In the genomic region with DNA sequence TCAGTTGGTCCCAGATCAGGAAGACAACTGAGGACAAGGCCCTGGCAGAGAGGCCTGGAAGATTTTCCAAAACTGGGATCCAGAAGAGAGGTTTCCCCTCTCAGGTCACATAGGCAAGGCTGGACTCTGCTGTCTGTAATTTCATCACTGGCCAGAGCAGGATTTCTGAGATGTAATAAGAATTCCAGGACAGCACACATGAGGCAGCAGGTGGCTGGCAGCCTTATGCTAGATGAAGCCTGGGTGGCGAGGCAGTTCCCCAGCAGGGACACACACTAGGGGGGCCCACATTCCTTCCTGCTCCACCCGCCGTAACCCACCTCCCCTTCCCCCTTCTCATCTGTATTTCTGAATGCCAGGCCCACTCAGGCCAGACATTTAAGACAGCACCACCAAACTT, we compare ENCODE assay signal across 14 cellular contexts.
DNase-seq lines count a peak whose midpoint lies in the region; ATAC-seq and TF ChIP-seq lines count a peak whose summit lies in the region.
"Had no signal": no experiment of that assay in that cellular context is flagged by ENCODE, and none has a peak within 500 bp of the region (broad histone marks: within the 10 kb centered on the region; RNA-seq: fewer than 3 reads in every experiment).

No MANE protein-coding gene starts in this region.

- H3K9ac ChIP-seq in trophoblast cell (ENCODE audit: low read length) (no peak overlapping the region), skeletal muscle tissue (ENCODE audit: low read depth in 1 of 3, low read length in 3 of 3) (peak overlapping the region in 1 of 3 donors; percentile 20)

- H3K27me3 ChIP-seq in SJCRH30: no peaks in the 10 kb centered on the region
- H3K27me3 ChIP-seq in esophagus muscularis mucosa: no peaks in the 10 kb centered on the region
- no peaks in the 10 kb centered on the region for H3K27me3 ChIP-seq in trophoblast cell (ENCODE audit: insufficient read depth, low read length)
- no peaks in the 10 kb centered on the region for H3K27me3 ChIP-seq in skeletal muscle tissue (ENCODE audit: control insufficient read depth in 3 of 3, insufficient read depth in 3 of 3, low read length in 3 of 3)
- H3K27me3 ChIP-seq: BE2C had no signal

- H3K36me3 ChIP-seq in SJCRH30 (no peaks in the 10 kb centered on the region), esophagus muscularis mucosa (no peaks in the 10 kb centered on the region), trophoblast cell (ENCODE audit: control insufficient read depth in 1 of 2, insufficient read depth in 2 of 2, low read length in 2 of 2) (peaks cover 0 to 2% of the 10 kb centered on the region in 2 experiments), skeletal muscle tissue (ENCODE audit: control insufficient read depth in 3 of 3, insufficient read depth in 3 of 3, low read length in 3 of 3) (no peaks in the 10 kb centered on the region)
- H3K36me3 ChIP-seq: BE2C had no signal

- no peak overlapping the region for H4K12ac ChIP-seq in trophoblast cell (ENCODE audit: low read depth, low read length)

- no peak overlapping the region for H2BK5ac ChIP-seq in trophoblast cell (ENCODE audit: low read depth, low read length, poor library complexity)

- no peak overlapping the region for H2AK5ac ChIP-seq in trophoblast cell (ENCODE audit: low read length)

- no peak for TF ChIP-seq EP300 in esophagus muscularis mucosa (IDR thresholded peaks at IDR 0.05)

- no peak for TF ChIP-seq POLR2A in esophagus muscularis mucosa (IDR thresholded peaks at IDR 0.05; ENCODE audit: low read depth)

- no peak overlapping the region for H3K4ac ChIP-seq in trophoblast cell (ENCODE audit: low read depth, low read length)

- H2BK12ac ChIP-seq in trophoblast cell (ENCODE audit: low read length): peak overlapping the region; percentile 12

- H3K4me1 ChIP-seq in SJCRH30: peaks cover 17% of the 10 kb centered on the region
- peaks cover 24 to 59% (median 54%) of the 10 kb centered on the region in 4 donors for H3K4me1 ChIP-seq in esophagus muscularis mucosa
- peaks cover 14 to 15% of the 10 kb centered on the region in 2 experiments for H3K4me1 ChIP-seq in trophoblast cell (ENCODE audit: control insufficient read depth in 1 of 2, insufficient read depth in 2 of 2, low read length in 2 of 2)
- H3K4me1 ChIP-seq in skeletal muscle tissue (ENCODE audit: control insufficient read depth in 3 of 3, insufficient read depth in 3 of 3, low read length in 3 of 3): peaks cover 46 to 49% (median 47%) of the 10 kb centered on the region in 3 donors

- no peak for TF ChIP-seq CTCF in esophagus muscularis mucosa (IDR thresholded peaks at IDR 0.05)

- H4K91ac ChIP-seq in trophoblast cell (ENCODE audit: low read depth, low read length): no peak overlapping the region

- H3K27ac ChIP-seq in SJCRH30 (no peak overlapping the region), esophagus muscularis mucosa (replicated peaks in 1 of 4) (peak overlapping the region; percentile 42 to 90 (median 84)), trophoblast cell (ENCODE audit: low read depth, low read length) (no peak overlapping the region), skeletal muscle tissue (ENCODE audit: low read depth, low read length) (peak overlapping the region; percentile 69)
- H3K27ac ChIP-seq: C4-2B had no signal

- H2BK120ac ChIP-seq in trophoblast cell (ENCODE audit: insufficient read depth, low read length, poor library complexity): no peak overlapping the region

- no peak overlapping the region for H4K8ac ChIP-seq in trophoblast cell (ENCODE audit: low read depth, low read length)

- no peak overlapping the region for H3K18ac ChIP-seq in trophoblast cell (ENCODE audit: low read length)

- H3K79me1 ChIP-seq in trophoblast cell (ENCODE audit: low read length): peaks cover 8% of the 10 kb centered on the region

- 74% methylated on average over 3 of the region's 3 CpGs for WGBS in esophagus muscularis mucosa
- no CpG with 5 or more reads among the region's 3 CpGs for WGBS in trophoblast cell (ENCODE audit: extremely low coverage, insufficient coverage, insufficient read length)

- DNase-seq in SJCRH30: peak; percentile 22 to 51
- no peak for DNase-seq in esophagus muscularis mucosa (ENCODE audit: extremely low spot score)
- DNase-seq in trophoblast cell: no peak
- DNase-seq in activated T-cell treated with anti-CD3 and anti-CD28 coated beads, Interleukin-2, amount 50 U/mL, for 1 hour: no peak
- DNase-seq: BE2C; CD4-positive, alpha-beta memory T cell; DMS79; H7 had no signal

- ATAC-seq in HG03175 (IDR thresholded peaks at IDR 0.05; ENCODE audit: unreplicated experiment) (no peak), HG02981 (IDR thresholded peaks at IDR 0.05; ENCODE audit: unreplicated experiment) (no peak)
- ATAC-seq: GM12878, GM23338 had no signal

- no peak overlapping the region for H3K4me3 ChIP-seq in SJCRH30
- no peak overlapping the region for H3K4me3 ChIP-seq in esophagus muscularis mucosa
- no peak overlapping the region for H3K4me3 ChIP-seq in trophoblast cell (ENCODE audit: low read depth, low read length)
- H3K4me3 ChIP-seq in skeletal muscle tissue (ENCODE audit: low read length in 3 of 3): no peak overlapping the region
- H3K4me3 ChIP-seq: GM12878, GM23338 had no signal

- H2AFZ ChIP-seq in trophoblast cell (ENCODE audit: insufficient read depth, low read length, poor library complexity): no peak overlapping the region
- H2AFZ ChIP-seq: GM23338 had no signal

- H3K4me2 ChIP-seq in trophoblast cell (ENCODE audit: low read length): no peak overlapping the region
- H3K4me2 ChIP-seq: GM23338 had no signal

- intact Hi-C loops in esophagus muscularis mucosa (cut with DNase I): no loop called here

- no peak overlapping the region for H3K14ac ChIP-seq in trophoblast cell (ENCODE audit: low read length)

- H3K23ac ChIP-seq in trophoblast cell (ENCODE audit: low read length): no peak overlapping the region

- H3K79me2 ChIP-seq in trophoblast cell (ENCODE audit: control insufficient read depth, insufficient read depth, low read length, poor library complexity): peaks cover 2% of the 10 kb centered on the region

- H3K9me3 ChIP-seq in SJCRH30 (replicated peaks) (0 out of 2 replicates have a peak, but pooled peaks cover 6% of the 10 kb centered on the region), esophagus muscularis mucosa (peaks cover 0 to 13% (median 7%) of the 10 kb centered on the region in 4 donors), trophoblast cell (ENCODE audit: insufficient read depth, low read depth, low read length) (peaks cover 1% of the 10 kb centered on the region), skeletal muscle tissue (ENCODE audit: control insufficient read depth in 3 of 3, low read length in 3 of 3) (no peaks in the 10 kb centered on the region)
- H3K9me3 ChIP-seq: BE2C had no signal

Comparison
In these comparisons a context has a peak if more than half of its experiments do, and no peak if none do; other contexts are left out.
1. DNase-seq: peak in SJCRH30 (2 of 2); none in esophagus muscularis mucosa (single experiment), trophoblast cell (0 of 2) and activated T-cell treated with anti-CD3 and anti-CD28 coated beads, Interleukin-2, amount 50 U/mL, for 1 hour (single experiment).
2. H3K27ac ChIP-seq: peak in esophagus muscularis mucosa (4 of 4) and skeletal muscle tissue (single experiment); none in SJCRH30 (single experiment) and trophoblast cell (single experiment).